Comparison of ENCODE assay signal across 9 cellular contexts in genomic region chr10:106571216-106571954, GRCh38.
DNase-seq lines count a peak whose midpoint lies in the region; ATAC-seq and TF ChIP-seq lines count a peak whose summit lies in the region.
"Had no signal": no experiment of that assay in that cellular context is flagged by ENCODE, and none has a peak within 500 bp of the region (broad histone marks: within the 10 kb centered on the region; RNA-seq: fewer than 3 reads in every experiment).

No MANE protein-coding gene starts in this region.

- H3K27me3 Mint-ChIP-seq in mesothelial cell of epicardium (ENCODE audit: low read depth), result no peaks in the 10 kb centered on the region

- no peaks in the 10 kb centered on the region for H3F3A ChIP-seq in DOHH2 (ENCODE audit: control insufficient read depth, insufficient read depth)

- peak overlapping the region; percentile 28 for H3K9ac ChIP-seq in mammary epithelial cell (ENCODE audit: insufficient read depth, low read length)

- no peaks in the 10 kb centered on the region for H3K9me3 Mint-ChIP-seq in mesothelial cell of epicardium

- no peak overlapping the region for H3K27ac Mint-ChIP-seq in mesothelial cell of epicardium

- H3K36me3 Mint-ChIP-seq in mesothelial cell of epicardium, result no peaks in the 10 kb centered on the region

- H4K20me1 ChIP-seq in DOHH2 (ENCODE audit: control insufficient read depth, insufficient read depth, low read depth, low read length) (no peaks in the 10 kb centered on the region), mammary epithelial cell (ENCODE audit: insufficient read depth, low read length) (no peaks in the 10 kb centered on the region)

- no peak overlapping the region for H3K27ac ChIP-seq in DOHH2 (ENCODE audit: low read depth, low read length)
- H3K27ac ChIP-seq in mammary epithelial cell (ENCODE audit: insufficient read depth, low read depth, low read length), result peak overlapping the region; percentile 3

- peak; percentile 44 for TF ChIP-seq CTCF in DOHH2 (IDR thresholded peaks at IDR 0.05; ENCODE audit: low read depth, low read length, poor library complexity, severe bottlenecking)
- TF ChIP-seq CTCF in mammary epithelial cell (conservative IDR thresholded peaks at IDR 0.05 in 1 of 2, IDR thresholded peaks at IDR 0.05 in 1 of 2; ENCODE audit: extremely low read depth in 1 of 2, insufficient read depth in 1 of 2, low read depth in 1 of 2, low read length in 2 of 2), result peak; percentile 67 to 76
- peak; percentile 22 for TF ChIP-seq CTCF in mesothelial cell of epicardium (IDR thresholded peaks at IDR 0.05; ENCODE audit: unreplicated experiment)

- H3K4me3 Mint-ChIP-seq in mesothelial cell of epicardium, result no peak overlapping the region

- H3K9me2 ChIP-seq in DOHH2 (replicated peaks; ENCODE audit: control insufficient read depth, low read length), result no peaks in the 10 kb centered on the region

- no peak for ATAC-seq in activated CD4-positive, CD25-positive, alpha-beta regulatory T cell treated with anti-CD3 and anti-CD28 coated beads, Interleukin-2, amount 50 U/mL, for 24 hours
- no peak for ATAC-seq in GM21381 (IDR thresholded peaks at IDR 0.05; ENCODE audit: unreplicated experiment)

- in situ Hi-C loops in mammary epithelial cell (cut with MboI; ENCODE audit: low sequenced_read_pairs in 2 of 2), result loop anchor here (5.0 to 10.0 kb wide), 2 partner anchors 164 to 177 kb away; no protein-coding TSS in a partner anchor

- H3K4me3 ChIP-seq in DOHH2 (ENCODE audit: low read length) (no peak overlapping the region), mammary epithelial cell (replicated peaks in 1 of 3; ENCODE audit: insufficient read depth in 1 of 3, low read depth in 2 of 3, low read length in 3 of 3) (no peak overlapping the region)

- H3K36me3 ChIP-seq in DOHH2 (ENCODE audit: control insufficient read depth, low read length) (no peaks in the 10 kb centered on the region), mammary epithelial cell (ENCODE audit: insufficient read depth, low read length) (no peaks in the 10 kb centered on the region)

- no peaks in the 10 kb centered on the region for H3K4me1 Mint-ChIP-seq in mesothelial cell of epicardium

- intact Hi-C loops in mammary epithelial cell (cut with micrococcal nuclease), result loop anchor here (1.0 to 5.0 kb wide), 3 partner anchors 135 to 374 kb away; no protein-coding TSS in a partner anchor

- peak; percentile 34 to 57 for DNase-seq in Kasumi-1 (lab: John Stamatoyannopoulos, UW)
- peak; percentile 57 for DNase-seq in mammary epithelial cell
- no peak for DNase-seq in mesothelial cell of epicardium (ENCODE audit: low spot score in 2 of 2, unreplicated experiment in 2 of 2)
- DNase-seq in SHP77 treated with DMSO at 0.1 percent for 48 hours (lab: John Stamatoyannopoulos, UW), result no peak
- no peak for DNase-seq in DMS79 treated with DMSO at 0.1 percent for 48 hours (lab: John Stamatoyannopoulos, UW)
- DNase-seq: activated CD8-positive, alpha-beta memory T cell treated with anti-CD3 and anti-CD28 coated beads, Interleukin-2, amount 50 U/mL, for 48 hours had no signal

- H3K9me3 ChIP-seq in DOHH2 (ENCODE audit: control insufficient read depth, insufficient read depth, low read length) (no peaks in the 10 kb centered on the region), mammary epithelial cell (replicated peaks; ENCODE audit: insufficient read depth, low read length) (no peaks in the 10 kb centered on the region)

- no peak overlapping the region for H3K4me2 ChIP-seq in DOHH2 (ENCODE audit: low read length)
- no peak overlapping the region for H3K4me2 ChIP-seq in mammary epithelial cell (ENCODE audit: insufficient read depth, low read depth, low read length)

- H3K27me3 ChIP-seq in DOHH2 (ENCODE audit: control insufficient read depth, low read length) (no peaks in the 10 kb centered on the region), mammary epithelial cell (ENCODE audit: insufficient read depth, low read length) (no peaks in the 10 kb centered on the region)

- H2AFZ ChIP-seq in mammary epithelial cell (ENCODE audit: low read depth, low read length), result peak overlapping the region; percentile 58

- dilution Hi-C loops in mammary epithelial cell (cut with HindIII; ENCODE audit: low sequenced_read_pairs), result no loop called here

- no peaks in the 10 kb centered on the region for H3K4me1 ChIP-seq in DOHH2 (ENCODE audit: control insufficient read depth, low read length)
- H3K4me1 ChIP-seq in mammary epithelial cell (ENCODE audit: insufficient read depth, low read length), result peaks cover 17% of the 10 kb centered on the region

- WGBS in mammary epithelial cell (ENCODE audit: low coverage, missing lambda C conversion rate), result 21% methylated on average over 5 of the region's 5 CpGs

- BruUV-seq in mammary epithelial cell (replicated peaks; lab: Mats Ljungman, UMichigan), result TSS peak; percentile 81

- CTCF ChIA-PET in mammary epithelial cell (lab: Charles Lee; ENCODE audit: low non-redundant PET), result interaction anchor here (0.5 to 0.6 kb wide), 2 partner anchors 59 to 131 kb away, joined by 3 to 5 read pairs; no protein-coding TSS in a partner anchor

- H3K79me2 ChIP-seq in DOHH2 (ENCODE audit: control insufficient read depth, low read length) (no peaks in the 10 kb centered on the region), mammary epithelial cell (ENCODE audit: insufficient read depth, low read length) (no peaks in the 10 kb centered on the region)

Comparison
In these comparisons a context has a peak if more than half of its experiments do, and no peak if none do; other contexts are left out.
1. DNase-seq: peak in Kasumi-1 (2 of 2) and mammary epithelial cell (single experiment); none in mesothelial cell of epicardium (0 of 2), SHP77 treated with DMSO at 0.1 percent for 48 hours (single experiment) and DMS79 treated with DMSO at 0.1 percent for 48 hours (single experiment).
2. Peak in every context shown above with its lines, with median percentiles within 50 percentile points of each other: CTCF ChIP-seq.